In the genomic region with DNA sequence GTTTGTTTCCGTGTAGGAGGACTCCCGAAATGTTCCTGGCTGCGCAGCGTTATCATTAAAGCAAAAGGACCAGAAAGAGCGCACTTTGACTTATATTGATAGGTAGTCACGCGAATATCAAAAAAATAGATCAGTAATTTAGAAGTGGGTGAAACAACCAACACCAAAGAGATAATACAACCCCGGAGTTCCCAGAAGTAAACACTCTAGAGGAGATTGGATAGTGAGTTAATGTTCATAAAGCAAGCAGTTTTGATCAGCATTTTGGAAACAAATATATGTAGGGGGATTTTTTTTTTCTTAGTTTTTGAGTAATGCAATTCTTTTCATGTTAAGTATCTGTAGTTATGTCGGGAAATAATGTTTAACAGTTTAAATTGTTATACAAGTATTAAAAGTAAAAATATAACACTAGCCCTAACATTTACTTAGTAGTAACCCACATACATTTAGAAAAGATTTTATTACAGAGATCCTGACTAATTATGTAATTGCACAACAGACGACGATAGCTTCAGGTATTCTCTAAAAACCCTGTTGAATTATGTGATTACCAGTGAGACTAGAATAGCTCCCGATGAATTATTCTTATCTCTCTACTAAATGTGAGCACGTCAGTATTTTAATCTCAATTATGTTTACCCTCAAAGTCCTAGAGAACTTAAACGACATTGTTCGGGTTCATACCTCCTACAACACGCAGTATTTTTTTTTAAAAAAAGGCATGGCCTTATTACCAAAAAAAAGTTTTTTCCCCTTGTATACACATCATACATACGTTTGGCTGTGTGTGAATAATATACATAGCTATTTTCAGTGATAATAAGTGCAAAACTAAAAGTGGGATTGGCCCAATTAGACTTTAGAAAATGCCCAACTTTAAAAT, we compare ENCODE assay signal across 8 cellular contexts. TPM values are rescaled to one million over a fixed set of nuclear protein-coding genes. Genes with fewer than 3 reads are reported as not detected.
DNase-seq lines count a peak whose midpoint lies in the region; ATAC-seq, FAIRE-seq and TF ChIP-seq lines count a peak whose summit lies in the region.

No MANE protein-coding gene starts in this region.

- H3K4me1 ChIP-seq in A549 (peaks cover 46% of the 10 kb centered on the region), mucosa of stomach (ENCODE audit: control insufficient read depth, insufficient read depth, low read length) (peaks cover 17% of the 10 kb centered on the region)

- ATAC-seq in A549: peak; percentile 25 to 35
- peak; percentile 0 for ATAC-seq in GM19452 (IDR thresholded peaks at IDR 0.05; ENCODE audit: unreplicated experiment)
- ATAC-seq in GM18873 (IDR thresholded peaks at IDR 0.05; ENCODE audit: low FRiP score, unreplicated experiment): no peak

- H3K27me3 ChIP-seq in mucosa of stomach (ENCODE audit: control insufficient read depth, insufficient read depth, low read length): no peaks in the 10 kb centered on the region

- POLR2A ChIA-PET in A549 (lab: Yijun Ruan, JAX): interaction anchor here (1.1 to 1.7 kb wide), 2 partner anchors 9 to 24 kb away, joined by 7 to 8 read pairs; a partner anchor contains a TSS

- TF ChIP-seq CTCF in A549 (IDR thresholded peaks at IDR 0.05) (no peak), coronary artery (IDR thresholded peaks at IDR 0.05) (no peak)

- H3K27ac ChIP-seq in A549 (peak overlapping the region; percentile 94 to 99), coronary artery (peak overlapping the region; percentile 98 to 100)

- no peak for TF ChIP-seq POLR2A in A549 (IDR thresholded peaks at IDR 0.05; ENCODE audit: low read length)

- WGBS in A549 (ENCODE audit: missing lambda C conversion rate): 6% methylated on average over 17 of the region's 17 CpGs

- TF ChIP-seq RAD21 in A549 (conservative IDR thresholded peaks at IDR 0.05 in 1 of 2, IDR thresholded peaks at IDR 0.05 in 1 of 2): no peak

- DNase-seq in A549 (ENCODE audit: low read depth in 1 of 2, low spot score in 1 of 2) (no peak), NCI-H446 (lab: John Stamatoyannopoulos, UW) (peak; percentile 99 to 100), coronary artery (ENCODE audit: low spot score) (no peak), NCI-H1930 (lab: John Stamatoyannopoulos, UW) (no peak), NCI-H2171 (lab: John Stamatoyannopoulos, UW) (no peak)

- FAIRE-seq in A549 (lab: Jason Lieb, UNC): no peak

- H3K9me3 ChIP-seq in A549: no peaks in the 10 kb centered on the region
- no peaks in the 10 kb centered on the region for H3K9me3 ChIP-seq in mucosa of stomach (ENCODE audit: control insufficient read depth, low read length)

- TF ChIP-seq EP300 in A549 (IDR thresholded peaks at IDR 0.05): no peak

- H3K4me2 ChIP-seq in A549: peak overlapping the region; percentile 71

- no peaks in the 10 kb centered on the region for H3K36me3 ChIP-seq in mucosa of stomach (ENCODE audit: control insufficient read depth, insufficient read depth, low read length)

- H3K4me3 ChIP-seq in A549 (peak overlapping the region; percentile 60), coronary artery (peak overlapping the region; percentile 95), mucosa of stomach (ENCODE audit: low read length) (peak overlapping the region; percentile 69)

- H3K9ac ChIP-seq in mucosa of stomach (ENCODE audit: low read length): peak overlapping the region; percentile 91

- CTCF ChIA-PET in A549 (lab: Yijun Ruan, JAX): interaction anchor here (0.9 to 2.4 kb wide), 4 partner anchors 16 to 142 kb away, joined by 3 to 16 read pairs (median 6); no protein-coding TSS in a partner anchor

TF ChIP-seq in A549, 52 proteins besides CTCF, POLR2A, EP300 and RAD21:
- TF ChIP-seq POLR2AphosphoS2 (conservative IDR thresholded peaks at IDR 0.05; ENCODE audit: low read length) (no peak), JUNB (IDR thresholded peaks at IDR 0.05) (no peak), CEBPB (IDR thresholded peaks at IDR 0.05) (0 out of 4 replicates have a peak, but pooled peaks of 1 of the 2 experiments have one; percentile 6), PHF8 (IDR thresholded peaks at IDR 0.05; ENCODE audit: borderline replicate concordance, low read depth) (0 out of 2 replicates have a peak, but pooled peaks have one; percentile 0), ESRRA (IDR thresholded peaks at IDR 0.05; ENCODE audit: borderline replicate concordance, low read length) (no peak), HEYL (CRISPR knock-in tag; IDR thresholded peaks at IDR 0.05) (no peak), HOXA7 (CRISPR knock-in tag; IDR thresholded peaks at IDR 0.05) (no peak), ZNF302 (CRISPR knock-in tag; IDR thresholded peaks at IDR 0.05) (no peak)
TF ChIP-seq in A549: peak in this region for 2.

RNA-seq across cellular contexts. Expression of a gene that starts 9.4 kb away (rescaled TPM):
- 21.7 and 27.1 TPM in 2 replicates for polyA plus RNA-seq in A549 (2011; rRNA removed)
- polyA plus RNA-seq in A549 (2012; cell fraction: cytosol; rRNA removed): 7.4 and 8.2 TPM in 2 replicates
- polyA plus RNA-seq in A549 (2012; cell fraction: nucleus; rRNA removed): 7.4 and 11.4 TPM in 2 replicates
- polyA plus RNA-seq in A549 (2017; fragmentation: RNase III; extraction: RNeasy Plus Mini Kit Qiagen cat#74134 plus additional on column Dnase treatment): 10.7 to 13.2 TPM (median 12.0 TPM) in 3 replicates
- polyA minus RNA-seq in A549 (2011; rRNA and poly(A)+ RNA removed): 59.3 and 63.6 TPM in 2 replicates

Comparison
In these comparisons a context has a peak if more than half of its experiments do, and no peak if none do; other contexts are left out.
1. DNase-seq: peak in NCI-H446 (2 of 2); none in A549 (0 of 2), coronary artery (single experiment), NCI-H1930 (0 of 2) and NCI-H2171 (single experiment).
2. Peak in every context shown above with its lines, with median percentiles within 50 percentile points of each other: H3K4me3 ChIP-seq.